In genomic region chr5:1519631-1520141, GRCh38 we compare ENCODE assay signal across 11 cellular contexts. TPM values are rescaled to one million over a fixed set of nuclear protein-coding genes. Genes with fewer than 3 reads are reported as not detected.
A peak's percentile ranks its signal among the peaks of the same experiment; 100 is the strongest.
DNase-seq lines count a peak whose midpoint lies in the region; ATAC-seq and TF ChIP-seq lines count a peak whose summit lies in the region.
"Had no signal": no experiment of that assay in that cellular context is flagged by ENCODE, and none has a peak within 500 bp of the region (broad histone marks: within the 10 kb centered on the region; RNA-seq: fewer than 3 reads in every experiment).

No MANE protein-coding gene starts in this region.

- H3K4me1 Mint-ChIP-seq in activated CD4-positive, alpha-beta T cell treated with anti-CD3 and anti-CD28 coated beads, Interleukin-2, amount 10 ng/mL, durations not matched to agents 24 days and 14 days: peaks cover 22% of the 10 kb centered on the region

- H3K9me3 ChIP-seq in upper lobe of left lung: no peaks in the 10 kb centered on the region
- H3K9me3 ChIP-seq: stomach had no signal

- no peaks in the 10 kb centered on the region for H3K9me3 Mint-ChIP-seq in activated CD4-positive, alpha-beta T cell treated with anti-CD3 and anti-CD28 coated beads, Interleukin-2, amount 10 ng/mL, durations not matched to agents 24 days and 14 days
- H3K9me3 Mint-ChIP-seq: T-helper 2 cell treated with Interferon-gamma antibody and Interleukin-4, amounts not matched to agents 5 μg/mL and 100 μg/mL, for 36 hours had no signal

- TF ChIP-seq POLR2A in upper lobe of left lung (IDR thresholded peaks at IDR 0.05): no peak

- no peak for TF ChIP-seq CTCF in coronary artery (IDR thresholded peaks at IDR 0.05)
- TF ChIP-seq CTCF in upper lobe of left lung (IDR thresholded peaks at IDR 0.05): no peak

- no peaks in the 10 kb centered on the region for H3K27me3 Mint-ChIP-seq in activated CD4-positive, alpha-beta T cell treated with anti-CD3 and anti-CD28 coated beads, Interleukin-2, amount 10 ng/mL, durations not matched to agents 24 days and 14 days

- WGBS in upper lobe of left lung, 2 donors: 74 to 89% methylated on average over 2 to 9 of the region's 9 CpGs

- H3K4me3 Mint-ChIP-seq in activated CD4-positive, alpha-beta T cell treated with anti-CD3 and anti-CD28 coated beads, Interleukin-2, amount 10 ng/mL, durations not matched to agents 24 days and 14 days: no peak overlapping the region
- H3K4me3 Mint-ChIP-seq: T-helper 2 cell treated with Interferon-gamma antibody and Interleukin-4, amounts not matched to agents 5 μg/mL and 100 μg/mL, for 36 hours had no signal

- no peak for ATAC-seq in upper lobe of left lung (ENCODE audit: low FRiP score in 2 of 2)
- no peak for ATAC-seq in HG03521 (IDR thresholded peaks at IDR 0.05; ENCODE audit: unreplicated experiment)
- ATAC-seq in GM21381 (IDR thresholded peaks at IDR 0.05; ENCODE audit: unreplicated experiment): no peak

- intact Hi-C loops in activated CD4-positive, alpha-beta T cell treated with anti-CD3 and anti-CD28 coated beads, Interleukin-2, amount 10 ng/mL, durations not matched to agents 24 days and 14 days (cut with micrococcal nuclease): loop anchor here (5.0 to 10.0 kb wide), 4 partner anchors 123 to 275 kb away; partner anchors contain the start of genes CLPTM1L and MRPL36

- H3K27ac ChIP-seq in coronary artery: no peak overlapping the region
- peak overlapping the region in 3 of 4 donors; percentile 71 to 96 (median 91) for H3K27ac ChIP-seq in upper lobe of left lung
- H3K27ac ChIP-seq: stomach had no signal

- H3K27ac Mint-ChIP-seq in activated CD4-positive, alpha-beta T cell treated with anti-CD3 and anti-CD28 coated beads, Interleukin-2, amount 10 ng/mL, durations not matched to agents 24 days and 14 days: no peak overlapping the region
- H3K27ac Mint-ChIP-seq: T-helper 2 cell treated with Interferon-gamma antibody and Interleukin-4, amounts not matched to agents 5 μg/mL and 100 μg/mL, for 36 hours had no signal

- no peak for TF ChIP-seq EP300 in upper lobe of left lung (IDR thresholded peaks at IDR 0.05)

- H3K4me3 ChIP-seq in coronary artery (no peak overlapping the region), upper lobe of left lung (peak overlapping the region in 2 of 4 donors; percentile 7 to 86)
- H3K4me3 ChIP-seq: stomach had no signal

- H3K36me3 ChIP-seq in upper lobe of left lung: peaks cover 0 to 44% (median 16%) of the 10 kb centered on the region in 4 donors

- no peaks in the 10 kb centered on the region for H3K27me3 ChIP-seq in upper lobe of left lung
- H3K27me3 ChIP-seq: stomach had no signal

- DNase-seq in activated CD4-positive, alpha-beta T cell treated with anti-CD3 and anti-CD28 coated beads for 1 hour: peak; percentile 4
- DNase-seq in activated CD4-positive, alpha-beta T cell treated with anti-CD3 and anti-CD28 coated beads, Interleukin-2, amount 10 ng/mL, durations not matched to agents 24 days and 14 days: no peak
- peak; percentile 53 for DNase-seq in coronary artery (ENCODE audit: low spot score)
- DNase-seq in mesenteric fat pad (ENCODE audit: low spot score): peak; percentile 64
- peak; percentile 32 to 55 for DNase-seq in upper lobe of left lung
- no peak for DNase-seq in SW480 (ENCODE audit: low spot score)
- DNase-seq: stimulated activated CD4-positive, alpha-beta T cell treated with anti-CD3 and anti-CD28 coated beads, Interleukin-4, amount 100 ng/mL, for 4 hours had no signal

- H3K4me1 ChIP-seq in upper lobe of left lung: peaks cover 34 to 80% (median 60%) of the 10 kb centered on the region in 4 donors

- H3K36me3 Mint-ChIP-seq in activated CD4-positive, alpha-beta T cell treated with anti-CD3 and anti-CD28 coated beads, Interleukin-2, amount 10 ng/mL, durations not matched to agents 24 days and 14 days (ENCODE audit: low read depth): peaks cover 20% of the 10 kb centered on the region

RNA-seq across cellular contexts. Expression of gene LPCAT1, which starts 4.1 kb away (rescaled TPM):
- total RNA-seq in activated CD4-positive, alpha-beta T cell treated with anti-CD3 and anti-CD28 coated beads, Interleukin-2, amount 10 ng/mL, durations not matched to agents 24 days and 14 days: 93.2 and 95.6 TPM in 2 replicates
- total RNA-seq in mesenteric fat pad: 45.7 TPM
- 100 to 1,000 TPM; 403 to 922 (median 538) TPM for total RNA-seq in upper lobe of left lung

Comparison
In these comparisons a context has a peak if more than half of its experiments do, and no peak if none do; other contexts are left out.
1. DNase-seq: peak in activated CD4-positive, alpha-beta T cell treated with anti-CD3 and anti-CD28 coated beads for 1 hour (single experiment), coronary artery (single experiment), mesenteric fat pad (single experiment) and upper lobe of left lung (2 of 2); none in activated CD4-positive, alpha-beta T cell treated with anti-CD3 and anti-CD28 coated beads, Interleukin-2, amount 10 ng/mL, durations not matched to agents 24 days and 14 days (single experiment) and SW480 (single experiment).
2. H3K27ac ChIP-seq: peak in upper lobe of left lung (3 of 4); none in coronary artery (0 of 2).